ENCODE assay signal across 1 cellular context in the genomic region with DNA sequence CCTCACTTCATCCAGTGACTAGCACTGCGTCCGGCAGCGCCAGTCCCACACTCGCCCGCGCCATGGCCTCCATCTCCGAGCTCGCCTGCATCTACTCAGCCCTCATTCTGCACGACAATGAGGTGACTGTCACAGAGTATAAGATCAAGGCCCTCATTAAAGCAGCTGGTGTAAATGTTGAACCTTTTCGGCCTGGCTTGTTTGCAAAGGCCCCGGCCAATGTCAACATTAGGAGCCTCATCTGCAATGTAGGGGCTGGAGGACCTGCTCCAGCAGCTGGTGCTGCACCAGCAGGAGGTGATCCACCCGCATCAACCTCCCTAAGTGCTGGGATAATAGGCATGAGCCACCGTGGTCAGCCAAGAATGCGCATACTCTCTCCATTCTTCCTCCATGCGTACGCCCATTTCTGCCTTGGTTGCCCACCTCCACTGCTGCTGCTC.
TF ChIP-seq lines count a peak whose summit lies in the region.

No MANE protein-coding gene starts in this region.

TF ChIP-seq in HepG2, 621 proteins besides CTCF, POLR2A, EP300 and RAD21 (continued from another document):
- TF ChIP-seq ZBTB8A (CRISPR knock-in tag; IDR thresholded peaks at IDR 0.05; ENCODE audit: borderline replicate concordance, low read depth) = no peak
- no peak for TF ChIP-seq TEAD2 (CRISPR knock-in tag; IDR thresholded peaks at IDR 0.05)
- TF ChIP-seq ELK4 (CRISPR knock-in tag; IDR thresholded peaks at IDR 0.05; ENCODE audit: borderline replicate concordance) = no peak
- no peak for TF ChIP-seq ZNF232 (CRISPR knock-in tag; IDR thresholded peaks at IDR 0.05; ENCODE audit: borderline replicate concordance)
- TF ChIP-seq ELF3 (CRISPR knock-in tag; IDR thresholded peaks at IDR 0.05) = peak; percentile 78
- no peak for TF ChIP-seq STAT6 (CRISPR knock-in tag; IDR thresholded peaks at IDR 0.05; ENCODE audit: borderline replicate concordance)
- TF ChIP-seq ZNF691 (CRISPR knock-in tag; IDR thresholded peaks at IDR 0.05; ENCODE audit: borderline replicate concordance, low read depth) = no peak
- TF ChIP-seq TBX2 (CRISPR knock-in tag; IDR thresholded peaks at IDR 0.05; ENCODE audit: borderline replicate concordance) = peak; percentile 99
- TF ChIP-seq UBTF (CRISPR knock-in tag; IDR thresholded peaks at IDR 0.05) = peak; percentile 74
- peak; percentile 70 for TF ChIP-seq HNF4A (CRISPR knock-in tag; IDR thresholded peaks at IDR 0.05)
- TF ChIP-seq, protein P1, sequence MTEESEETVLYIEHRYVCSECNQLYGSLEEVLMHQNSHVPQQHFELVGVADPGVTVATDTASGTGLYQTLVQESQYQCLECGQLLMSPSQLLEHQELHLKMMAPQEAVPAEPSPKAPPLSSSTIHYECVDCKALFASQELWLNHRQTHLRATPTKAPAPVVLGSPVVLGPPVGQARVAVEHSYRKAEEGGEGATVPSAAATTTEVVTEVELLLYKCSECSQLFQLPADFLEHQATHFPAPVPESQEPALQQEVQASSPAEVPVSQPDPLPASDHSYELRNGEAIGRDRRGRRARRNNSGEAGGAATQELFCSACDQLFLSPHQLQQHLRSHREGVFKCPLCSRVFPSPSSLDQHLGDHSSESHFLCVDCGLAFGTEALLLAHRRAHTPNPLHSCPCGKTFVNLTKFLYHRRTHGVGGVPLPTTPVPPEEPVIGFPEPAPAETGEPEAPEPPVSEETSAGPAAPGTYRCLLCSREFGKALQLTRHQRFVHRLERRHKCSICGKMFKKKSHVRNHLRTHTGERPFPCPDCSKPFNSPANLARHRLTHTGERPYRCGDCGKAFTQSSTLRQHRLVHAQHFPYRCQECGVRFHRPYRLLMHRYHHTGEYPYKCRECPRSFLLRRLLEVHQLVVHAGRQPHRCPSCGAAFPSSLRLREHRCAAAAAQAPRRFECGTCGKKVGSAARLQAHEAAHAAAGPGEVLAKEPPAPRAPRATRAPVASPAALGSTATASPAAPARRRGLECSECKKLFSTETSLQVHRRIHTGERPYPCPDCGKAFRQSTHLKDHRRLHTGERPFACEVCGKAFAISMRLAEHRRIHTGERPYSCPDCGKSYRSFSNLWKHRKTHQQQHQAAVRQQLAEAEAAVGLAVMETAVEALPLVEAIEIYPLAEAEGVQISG (CRISPR knock-in tag; IDR thresholded peaks at IDR 0.05) = peak; percentile 75
- TF ChIP-seq HDAC1 (CRISPR knock-in tag; IDR thresholded peaks at IDR 0.05) = peak; percentile 78; the same call in 1 of the 2 replicates
- TF ChIP-seq SMAD1 (CRISPR knock-in tag; IDR thresholded peaks at IDR 0.05; ENCODE audit: borderline replicate concordance, low read depth) = no peak
- peak; percentile 84 for TF ChIP-seq KDM3A (CRISPR knock-in tag; IDR thresholded peaks at IDR 0.05; ENCODE audit: low read depth)
- TF ChIP-seq, protein P2, sequence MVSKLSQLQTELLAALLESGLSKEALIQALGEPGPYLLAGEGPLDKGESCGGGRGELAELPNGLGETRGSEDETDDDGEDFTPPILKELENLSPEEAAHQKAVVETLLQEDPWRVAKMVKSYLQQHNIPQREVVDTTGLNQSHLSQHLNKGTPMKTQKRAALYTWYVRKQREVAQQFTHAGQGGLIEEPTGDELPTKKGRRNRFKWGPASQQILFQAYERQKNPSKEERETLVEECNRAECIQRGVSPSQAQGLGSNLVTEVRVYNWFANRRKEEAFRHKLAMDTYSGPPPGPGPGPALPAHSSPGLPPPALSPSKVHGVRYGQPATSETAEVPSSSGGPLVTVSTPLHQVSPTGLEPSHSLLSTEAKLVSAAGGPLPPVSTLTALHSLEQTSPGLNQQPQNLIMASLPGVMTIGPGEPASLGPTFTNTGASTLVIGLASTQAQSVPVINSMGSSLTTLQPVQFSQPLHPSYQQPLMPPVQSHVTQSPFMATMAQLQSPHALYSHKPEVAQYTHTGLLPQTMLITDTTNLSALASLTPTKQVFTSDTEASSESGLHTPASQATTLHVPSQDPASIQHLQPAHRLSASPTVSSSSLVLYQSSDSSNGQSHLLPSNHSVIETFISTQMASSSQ (IDR thresholded peaks at IDR 0.05; ENCODE audit: low read depth) = no peak
- TF ChIP-seq, protein P2 (CRISPR knock-in tag; IDR thresholded peaks at IDR 0.05; ENCODE audit: borderline replicate concordance) = peak; percentile 44; the same call in 1 of the 2 replicates
- TF ChIP-seq CBX5 (CRISPR knock-in tag; IDR thresholded peaks at IDR 0.05; ENCODE audit: borderline replicate concordance) = peak; percentile 85; the same call in 1 of the 2 replicates
- peak; percentile 85 for TF ChIP-seq RCOR2 (CRISPR knock-in tag; IDR thresholded peaks at IDR 0.05)
- no peak for TF ChIP-seq NFIC (IDR thresholded peaks at IDR 0.05; ENCODE audit: low read length)
- peak; percentile 24; the same call in 1 of the 2 replicates for TF ChIP-seq MYC (CRISPR knock-in tag; IDR thresholded peaks at IDR 0.05; ENCODE audit: borderline replicate concordance)
- TF ChIP-seq XRCC5 (optimal IDR thresholded peaks at IDR 0.05; ENCODE audit: low read length) = peak; percentile 76
- no peak for TF ChIP-seq ZNF138 (CRISPR knock-in tag; IDR thresholded peaks at IDR 0.05; ENCODE audit: low read depth)
- TF ChIP-seq, protein P3, sequence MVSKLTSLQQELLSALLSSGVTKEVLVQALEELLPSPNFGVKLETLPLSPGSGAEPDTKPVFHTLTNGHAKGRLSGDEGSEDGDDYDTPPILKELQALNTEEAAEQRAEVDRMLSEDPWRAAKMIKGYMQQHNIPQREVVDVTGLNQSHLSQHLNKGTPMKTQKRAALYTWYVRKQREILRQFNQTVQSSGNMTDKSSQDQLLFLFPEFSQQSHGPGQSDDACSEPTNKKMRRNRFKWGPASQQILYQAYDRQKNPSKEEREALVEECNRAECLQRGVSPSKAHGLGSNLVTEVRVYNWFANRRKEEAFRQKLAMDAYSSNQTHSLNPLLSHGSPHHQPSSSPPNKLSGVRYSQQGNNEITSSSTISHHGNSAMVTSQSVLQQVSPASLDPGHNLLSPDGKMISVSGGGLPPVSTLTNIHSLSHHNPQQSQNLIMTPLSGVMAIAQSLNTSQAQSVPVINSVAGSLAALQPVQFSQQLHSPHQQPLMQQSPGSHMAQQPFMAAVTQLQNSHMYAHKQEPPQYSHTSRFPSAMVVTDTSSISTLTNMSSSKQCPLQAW (CRISPR knock-in tag; IDR thresholded peaks at IDR 0.05) = peak; percentile 84
- peak; percentile 77; the same call in 1 of the 2 replicates for TF ChIP-seq ZNF788 (CRISPR knock-in tag; IDR thresholded peaks at IDR 0.05; ENCODE audit: borderline replicate concordance)
- TF ChIP-seq STAG1 (CRISPR knock-in tag; IDR thresholded peaks at IDR 0.05) = peak; percentile 75
- peak; percentile 47; the same call in 1 of the 2 replicates for TF ChIP-seq SP5 (CRISPR knock-in tag; IDR thresholded peaks at IDR 0.05; ENCODE audit: borderline replicate concordance, low read depth)
- peak; percentile 84 for TF ChIP-seq SAP130 (CRISPR knock-in tag; IDR thresholded peaks at IDR 0.05; ENCODE audit: low read depth)
- no peak for TF ChIP-seq ZNF383 (CRISPR knock-in tag; IDR thresholded peaks at IDR 0.05; ENCODE audit: borderline replicate concordance)
- TF ChIP-seq ZNF768 (CRISPR knock-in tag; IDR thresholded peaks at IDR 0.05) = 0 out of 2 replicates have a peak, but pooled peaks have one; percentile 23
- TF ChIP-seq ZSCAN25 (CRISPR knock-in tag; IDR thresholded peaks at IDR 0.05) = peak; percentile 56; the same call in 1 of the 2 replicates
- TF ChIP-seq ZFY (CRISPR knock-in tag; IDR thresholded peaks at IDR 0.05) = peak; percentile 70; the same call in 1 of the 2 replicates
- TF ChIP-seq SMARCC2 (IDR thresholded peaks at IDR 0.05) = no peak
- no peak for TF ChIP-seq ZNF17 (CRISPR knock-in tag; IDR thresholded peaks at IDR 0.05)
- peak; percentile 64; the same call in 1 of the 2 replicates for TF ChIP-seq HMG20A (CRISPR knock-in tag; IDR thresholded peaks at IDR 0.05; ENCODE audit: borderline replicate concordance)
- peak; percentile 80 for TF ChIP-seq MED1 (CRISPR knock-in tag; IDR thresholded peaks at IDR 0.05)
- TF ChIP-seq PHF21A (CRISPR knock-in tag; IDR thresholded peaks at IDR 0.05) = peak; percentile 84
- TF ChIP-seq DMAP1 (CRISPR knock-in tag; IDR thresholded peaks at IDR 0.05) = peak; percentile 74
- no peak for TF ChIP-seq ZNF703 (CRISPR knock-in tag; IDR thresholded peaks at IDR 0.05; ENCODE audit: borderline replicate concordance)
- TF ChIP-seq CBFB (CRISPR knock-in tag; IDR thresholded peaks at IDR 0.05) = peak; percentile 56; the same call in 1 of the 2 replicates
- TF ChIP-seq KDM1A (CRISPR knock-in tag; IDR thresholded peaks at IDR 0.05) = peak; percentile 47; the same call in 1 of the 2 replicates
- TF ChIP-seq ZSCAN29 (CRISPR knock-in tag; conservative IDR thresholded peaks at IDR 0.05) = peak; percentile 55
- TF ChIP-seq, protein P4, sequence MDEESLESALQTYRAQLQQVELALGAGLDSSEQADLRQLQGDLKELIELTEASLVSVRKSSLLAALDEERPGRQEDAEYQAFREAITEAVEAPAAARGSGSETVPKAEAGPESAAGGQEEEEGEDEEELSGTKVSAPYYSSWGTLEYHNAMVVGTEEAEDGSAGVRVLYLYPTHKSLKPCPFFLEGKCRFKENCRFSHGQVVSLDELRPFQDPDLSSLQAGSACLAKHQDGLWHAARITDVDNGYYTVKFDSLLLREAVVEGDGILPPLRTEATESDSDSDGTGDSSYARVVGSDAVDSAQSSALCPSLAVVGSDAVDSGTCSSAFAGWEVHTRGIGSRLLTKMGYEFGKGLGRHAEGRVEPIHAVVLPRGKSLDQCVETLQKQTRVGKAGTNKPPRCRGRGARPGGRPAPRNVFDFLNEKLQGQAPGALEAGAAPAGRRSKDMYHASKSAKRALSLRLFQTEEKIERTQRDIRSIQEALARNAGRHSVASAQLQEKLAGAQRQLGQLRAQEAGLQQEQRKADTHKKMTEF (CRISPR knock-in tag; IDR thresholded peaks at IDR 0.05) = peak; percentile 88
- TF ChIP-seq ZKSCAN8 (CRISPR knock-in tag; IDR thresholded peaks at IDR 0.05; ENCODE audit: borderline replicate concordance) = 0 out of 2 replicates have a peak, but pooled peaks have one; percentile 47
- TF ChIP-seq PLRG1 (conservative IDR thresholded peaks at IDR 0.05) = no peak
- peak; percentile 43 for TF ChIP-seq PHF8 (CRISPR knock-in tag; IDR thresholded peaks at IDR 0.05)
